ENCODE assay signal across 9 cellular contexts in genomic region chr21:29155118-29155932, GRCh38. TPM values are rescaled to one million over a fixed set of nuclear protein-coding genes. Genes with fewer than 3 reads are reported as not detected.
DNase-seq lines count a peak whose midpoint lies in the region; ATAC-seq and TF ChIP-seq lines count a peak whose summit lies in the region.
"Had no signal": no experiment of that assay in that cellular context is flagged by ENCODE, and none has a peak within 500 bp of the region (broad histone marks: within the 10 kb centered on the region; RNA-seq: fewer than 3 reads in every experiment).

No MANE protein-coding gene starts in this region.

- H3K4me3 Mint-ChIP-seq in natural killer cell treated with Interleukin-12 subunit alpha and Interleukin-12 subunit beta and Interleukin-15 and Interleukin-18, amount 100 ng/mL, for 72 hours: no peak overlapping the region

- H3K4me1 Mint-ChIP-seq in natural killer cell treated with Interleukin-12 subunit alpha and Interleukin-12 subunit beta and Interleukin-15 and Interleukin-18, amount 100 ng/mL, for 72 hours (ENCODE audit: low read depth in 2 of 2): no peaks in the 10 kb centered on the region

- H3K27me3 Mint-ChIP-seq in natural killer cell treated with Interleukin-12 subunit alpha and Interleukin-12 subunit beta and Interleukin-15 and Interleukin-18, amount 100 ng/mL, for 72 hours: peaks cover 0 to 3% of the 10 kb centered on the region in 2 donors

- H3K4me3 ChIP-seq in fibroblast of pulmonary artery (replicated peaks; ENCODE audit: low read depth, low read length): peak overlapping the region; percentile 44
- H3K4me3 ChIP-seq: BLaER1 treated with 17β-estradiol and CSF1 and Interleukin-3, amounts not matched to agents 10 nM and 100 nM had no signal

- peak; percentile 45 to 54 for ATAC-seq in natural killer cell treated with Interleukin-12 subunit alpha and Interleukin-12 subunit beta and Interleukin-15 and Interleukin-18, amount 100 ng/mL, for 72 hours
- ATAC-seq in HG03565 (IDR thresholded peaks at IDR 0.05; ENCODE audit: unreplicated experiment) (no peak), HG02759 (IDR thresholded peaks at IDR 0.05; ENCODE audit: unreplicated experiment) (no peak)

- H3K27ac Mint-ChIP-seq in natural killer cell treated with Interleukin-12 subunit alpha and Interleukin-12 subunit beta and Interleukin-15 and Interleukin-18, amount 100 ng/mL, for 72 hours: no peak overlapping the region

- H3K36me3 Mint-ChIP-seq in natural killer cell treated with Interleukin-12 subunit alpha and Interleukin-12 subunit beta and Interleukin-15 and Interleukin-18, amount 100 ng/mL, for 72 hours: no peaks in the 10 kb centered on the region

- no peaks in the 10 kb centered on the region for H3K9me3 Mint-ChIP-seq in natural killer cell treated with Interleukin-12 subunit alpha and Interleukin-12 subunit beta and Interleukin-15 and Interleukin-18, amount 100 ng/mL, for 72 hours

- peak; percentile 9 for TF ChIP-seq CTCF in fibroblast of pulmonary artery (IDR thresholded peaks at IDR 0.05; ENCODE audit: low read length, missing control alignments)

- DNase-seq in A172 (ENCODE audit: low spot score) (peak; percentile 81), RPMI7951 (ENCODE audit: low read depth) (peak; percentile 66), fibroblast of pulmonary artery (ENCODE audit: low read depth) (peak; percentile 80)
- DNase-seq in natural killer cell treated with Interleukin-12 subunit alpha and Interleukin-12 subunit beta and Interleukin-15 and Interleukin-18, amount 100 ng/mL, for 72 hours (ENCODE audit: low spot score): no peak
- no peak for DNase-seq in stimulated activated CD4-positive, alpha-beta T cell treated with anti-CD3 and anti-CD28 coated beads, Interleukin-4, amount 100 ng/mL, for 1 hour
- DNase-seq in activated CD4-positive, alpha-beta T cell treated with anti-CD3 and anti-CD28 coated beads for 48 hours: no peak

RNA-seq across cellular contexts. Expression of gene MAP3K7CL, which starts 24.9 kb away (rescaled TPM):
- total RNA-seq in A172 (2014; rRNA removed; shearing (Covaris generic)): 19.4 and 21.7 TPM in 2 replicates
- 10.0 and 14.8 TPM in 2 replicates for total RNA-seq in RPMI7951 (2014; rRNA removed; shearing (Covaris generic))
- 1 to 10 TPM; 2.4 to 6.1 TPM for total RNA-seq in natural killer cell treated with Interleukin-12 subunit alpha and Interleukin-12 subunit beta and Interleukin-15 and Interleukin-18, amount 100 ng/mL, for 72 hours

Comparison
In these comparisons a context has a peak if more than half of its experiments do, and no peak if none do; other contexts are left out.
1. DNase-seq: peak in A172 (single experiment), RPMI7951 (single experiment) and fibroblast of pulmonary artery (single experiment); none in natural killer cell treated with Interleukin-12 subunit alpha and Interleukin-12 subunit beta and Interleukin-15 and Interleukin-18, amount 100 ng/mL, for 72 hours (single experiment), stimulated activated CD4-positive, alpha-beta T cell treated with anti-CD3 and anti-CD28 coated beads, Interleukin-4, amount 100 ng/mL, for 1 hour (single experiment) and activated CD4-positive, alpha-beta T cell treated with anti-CD3 and anti-CD28 coated beads for 48 hours (single experiment).
2. ATAC-seq: peak in natural killer cell treated with Interleukin-12 subunit alpha and Interleukin-12 subunit beta and Interleukin-15 and Interleukin-18, amount 100 ng/mL, for 72 hours (2 of 2); none in HG03565 (single experiment) and HG02759 (single experiment).